ENCODE assay signal across 10 cellular contexts in the genomic region with DNA sequence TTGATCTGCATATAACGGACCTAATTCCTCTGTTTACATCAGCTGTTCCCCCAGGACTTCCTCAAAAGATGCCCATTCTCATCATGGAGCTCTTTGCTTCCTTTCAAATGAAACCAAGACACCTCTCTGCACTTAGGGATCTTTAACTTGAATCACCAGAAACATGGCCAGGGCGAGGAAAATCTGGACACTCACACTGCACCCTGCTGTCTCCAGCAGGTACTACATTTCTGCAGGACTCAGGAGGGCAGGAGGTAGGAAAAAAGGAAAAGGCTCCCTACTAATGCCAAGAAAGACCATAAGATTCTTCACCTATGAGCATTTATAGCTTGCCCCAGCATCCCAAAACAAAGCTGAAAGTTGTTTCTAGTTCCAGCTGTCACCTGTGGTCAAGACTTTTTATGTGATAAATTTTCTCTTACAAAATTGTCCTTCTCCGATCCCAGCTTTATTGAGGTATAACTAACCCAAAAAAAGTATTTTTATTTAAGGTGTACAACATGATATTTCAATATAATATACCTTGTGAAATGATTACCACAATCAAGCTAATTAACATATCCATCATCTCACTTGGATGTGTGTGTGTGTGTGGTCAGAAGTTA.
A peak's percentile ranks its signal among the peaks of the same experiment; 100 is the strongest.
DNase-seq lines count a peak whose midpoint lies in the region; ATAC-seq, FAIRE-seq and TF ChIP-seq lines count a peak whose summit lies in the region.
"Had no signal": no experiment of that assay in that cellular context is flagged by ENCODE, and none has a peak within 500 bp of the region (broad histone marks: within the 10 kb centered on the region; RNA-seq: fewer than 3 reads in every experiment).

No MANE protein-coding gene starts in this region.

- no peak overlapping the region for H3K4me3 Mint-ChIP-seq in natural killer cell
- no peak overlapping the region for H3K4me3 Mint-ChIP-seq in natural killer cell treated with Interleukin-12 subunit alpha and Interleukin-12 subunit beta and Interleukin-15 and Interleukin-18, amount 100 ng/mL, for 72 hours
- H3K4me3 Mint-ChIP-seq in activated naive CD8-positive, alpha-beta T cell treated with anti-CD3 and anti-CD28 coated beads for 36 hours: no peak overlapping the region
- H3K4me3 Mint-ChIP-seq: dendritic cell treated with granulocyte-macrophage colony-stimulating factor and Interleukin-4, amounts not matched to agents 40 ng/mL and 50 ng/mL, for 4 days; stimulated activated naive CD8-positive, alpha-beta T cell treated with anti-CD3 and anti-CD28 coated beads, Interleukin-15, amount 100 ng/mL, for 72 hours had no signal

- H3K27me3 Mint-ChIP-seq in natural killer cell (ENCODE audit: low read depth in 2 of 2): no peaks in the 10 kb centered on the region
- no peaks in the 10 kb centered on the region for H3K27me3 Mint-ChIP-seq in natural killer cell treated with Interleukin-12 subunit alpha and Interleukin-12 subunit beta and Interleukin-15 and Interleukin-18, amount 100 ng/mL, for 72 hours
- no peaks in the 10 kb centered on the region for H3K27me3 Mint-ChIP-seq in activated naive CD8-positive, alpha-beta T cell treated with anti-CD3 and anti-CD28 coated beads for 36 hours
- H3K27me3 Mint-ChIP-seq: dendritic cell treated with granulocyte-macrophage colony-stimulating factor and Interleukin-4, amounts not matched to agents 40 ng/mL and 50 ng/mL, for 4 days; stimulated activated naive CD8-positive, alpha-beta T cell treated with anti-CD3 and anti-CD28 coated beads, Interleukin-15, amount 100 ng/mL, for 72 hours had no signal

- ATAC-seq in natural killer cell (peak in 2 of 3 donors; percentile 42 to 49), left ventricle myocardium superior (peak; percentile 54), HG03135 (IDR thresholded peaks at IDR 0.05; ENCODE audit: unreplicated experiment) (no peak)
- no peak for ATAC-seq in natural killer cell treated with Interleukin-12 subunit alpha and Interleukin-12 subunit beta and Interleukin-15 and Interleukin-18, amount 100 ng/mL, for 72 hours
- ATAC-seq: stimulated activated naive CD8-positive, alpha-beta T cell treated with anti-CD3 and anti-CD28 coated beads, Interleukin-15, amount 100 ng/mL, for 72 hours had no signal

- H3K4me3 ChIP-seq in small intestine (ENCODE audit: low read depth in 1 of 2, low read length in 2 of 2): no peak overlapping the region

- no peaks in the 10 kb centered on the region for H3K36me3 ChIP-seq in small intestine (ENCODE audit: control insufficient read depth in 2 of 2, insufficient read depth in 2 of 2, low read length in 2 of 2)

- no peaks in the 10 kb centered on the region for H3K4me1 Mint-ChIP-seq in natural killer cell
- H3K4me1 Mint-ChIP-seq in natural killer cell treated with Interleukin-12 subunit alpha and Interleukin-12 subunit beta and Interleukin-15 and Interleukin-18, amount 100 ng/mL, for 72 hours (ENCODE audit: low read depth in 2 of 2): no peaks in the 10 kb centered on the region
- H3K4me1 Mint-ChIP-seq in activated naive CD8-positive, alpha-beta T cell treated with anti-CD3 and anti-CD28 coated beads for 36 hours: peaks cover 2% of the 10 kb centered on the region
- H3K4me1 Mint-ChIP-seq: stimulated activated naive CD8-positive, alpha-beta T cell treated with anti-CD3 and anti-CD28 coated beads, Interleukin-15, amount 100 ng/mL, for 72 hours had no signal

- H3K27ac Mint-ChIP-seq in natural killer cell: no peak overlapping the region
- H3K27ac Mint-ChIP-seq in natural killer cell treated with Interleukin-12 subunit alpha and Interleukin-12 subunit beta and Interleukin-15 and Interleukin-18, amount 100 ng/mL, for 72 hours: no peak overlapping the region
- no peak overlapping the region for H3K27ac Mint-ChIP-seq in activated naive CD8-positive, alpha-beta T cell treated with anti-CD3 and anti-CD28 coated beads for 36 hours
- H3K27ac Mint-ChIP-seq: dendritic cell treated with granulocyte-macrophage colony-stimulating factor and Interleukin-4, amounts not matched to agents 40 ng/mL and 50 ng/mL, for 4 days; stimulated activated naive CD8-positive, alpha-beta T cell treated with anti-CD3 and anti-CD28 coated beads, Interleukin-15, amount 100 ng/mL, for 72 hours had no signal

- no peaks in the 10 kb centered on the region for H3K9me3 ChIP-seq in small intestine (ENCODE audit: control insufficient read depth, low read depth)

- TF ChIP-seq CTCF in natural killer cell (IDR thresholded peaks at IDR 0.05): peak; percentile 67

- H3K4me1 ChIP-seq in small intestine (ENCODE audit: control insufficient read depth in 2 of 2, insufficient read depth in 1 of 2, low read depth in 1 of 2, low read length in 1 of 2): no peaks in the 10 kb centered on the region

- H3K27me3 ChIP-seq in small intestine (ENCODE audit: control insufficient read depth in 2 of 2, insufficient read depth in 2 of 2, low read length in 2 of 2): no peaks in the 10 kb centered on the region

- FAIRE-seq in small intestine (lab: Jason Lieb, UNC): no peak

- WGBS in small intestine, 3 donors: 58 to 75% (median 60%) methylated on average over 3 of the region's 3 CpGs

- intact Hi-C loops in natural killer cell (cut with micrococcal nuclease): loop anchor here (1.0 kb wide), 1 partner anchor 487 kb away; no protein-coding TSS in a partner anchor
- intact Hi-C loops in left ventricle myocardium superior (cut with micrococcal nuclease): loop anchor here (5.0 kb wide), 1 partner anchor 486 kb away; no protein-coding TSS in a partner anchor

- no peaks in the 10 kb centered on the region for H3K36me3 Mint-ChIP-seq in natural killer cell
- H3K36me3 Mint-ChIP-seq in natural killer cell treated with Interleukin-12 subunit alpha and Interleukin-12 subunit beta and Interleukin-15 and Interleukin-18, amount 100 ng/mL, for 72 hours: no peaks in the 10 kb centered on the region
- no peaks in the 10 kb centered on the region for H3K36me3 Mint-ChIP-seq in activated naive CD8-positive, alpha-beta T cell treated with anti-CD3 and anti-CD28 coated beads for 36 hours

- DNase-seq in natural killer cell (no peak), NCI-H2107 (lab: John Stamatoyannopoulos, UW) (peak; percentile 4), left ventricle myocardium superior (peak; percentile 40), small intestine (peak; percentile 57), NCI-H128 (lab: John Stamatoyannopoulos, UW; ENCODE audit: unreplicated experiment) (no peak)
- no peak for DNase-seq in natural killer cell treated with Interleukin-12 subunit alpha and Interleukin-12 subunit beta and Interleukin-15 and Interleukin-18, amount 100 ng/mL, for 72 hours (ENCODE audit: low spot score)
- DNase-seq in activated naive CD8-positive, alpha-beta T cell treated with anti-CD3 and anti-CD28 coated beads for 36 hours: peak; percentile 16

- no peaks in the 10 kb centered on the region for H3K9me3 Mint-ChIP-seq in natural killer cell
- no peaks in the 10 kb centered on the region for H3K9me3 Mint-ChIP-seq in natural killer cell treated with Interleukin-12 subunit alpha and Interleukin-12 subunit beta and Interleukin-15 and Interleukin-18, amount 100 ng/mL, for 72 hours
- H3K9me3 Mint-ChIP-seq in activated naive CD8-positive, alpha-beta T cell treated with anti-CD3 and anti-CD28 coated beads for 36 hours: no peaks in the 10 kb centered on the region
- H3K9me3 Mint-ChIP-seq: dendritic cell treated with granulocyte-macrophage colony-stimulating factor and Interleukin-4, amounts not matched to agents 40 ng/mL and 50 ng/mL, for 4 days; stimulated activated naive CD8-positive, alpha-beta T cell treated with anti-CD3 and anti-CD28 coated beads, Interleukin-15, amount 100 ng/mL, for 72 hours had no signal

- no peak overlapping the region for H3K27ac ChIP-seq in small intestine (ENCODE audit: low read depth in 1 of 2, low read length in 1 of 2)

Comparison
In these comparisons a context has a peak if more than half of its experiments do, and no peak if none do; other contexts are left out.
1. ATAC-seq: peak in natural killer cell (2 of 3) and left ventricle myocardium superior (single experiment); none in natural killer cell treated with Interleukin-12 subunit alpha and Interleukin-12 subunit beta and Interleukin-15 and Interleukin-18, amount 100 ng/mL, for 72 hours (0 of 2) and HG03135 (single experiment).
2. DNase-seq: peak in NCI-H2107 (single experiment), activated naive CD8-positive, alpha-beta T cell treated with anti-CD3 and anti-CD28 coated beads for 36 hours (single experiment), left ventricle myocardium superior (single experiment) and small intestine (single experiment); none in natural killer cell (single experiment), natural killer cell treated with Interleukin-12 subunit alpha and Interleukin-12 subunit beta and Interleukin-15 and Interleukin-18, amount 100 ng/mL, for 72 hours (single experiment) and NCI-H128 (single experiment).